ENCODE assay signal across 9 cellular contexts in genomic region chr12:62210422-62210821, GRCh38. TPM values are rescaled to one million over a fixed set of nuclear protein-coding genes. Genes with fewer than 3 reads are reported as not detected.
DNase-seq lines count a peak whose midpoint lies in the region; ATAC-seq, FAIRE-seq and TF ChIP-seq lines count a peak whose summit lies in the region.
"Had no signal": no experiment of that assay in that cellular context is flagged by ENCODE, and none has a peak within 500 bp of the region (broad histone marks: within the 10 kb centered on the region; RNA-seq: fewer than 3 reads in every experiment).

No MANE protein-coding gene starts in this region.

- H2AFZ ChIP-seq in OCI-LY3 (ENCODE audit: low read depth, low read length) = peak overlapping the region; percentile 90; the same call in 1 of the 2 replicates

- H3K4me2 ChIP-seq in OCI-LY3 (ENCODE audit: low read length) = peak overlapping the region; percentile 60

- H3K4me1 Mint-ChIP-seq in stimulated activated naive CD8-positive, alpha-beta T cell treated with anti-CD3 and anti-CD28 coated beads, Interleukin-15, amount 100 ng/mL, for 72 hours = peaks cover 22% of the 10 kb centered on the region

- H3K27me3 Mint-ChIP-seq in stimulated activated naive CD8-positive, alpha-beta T cell treated with anti-CD3 and anti-CD28 coated beads, Interleukin-15, amount 100 ng/mL, for 72 hours = no peaks in the 10 kb centered on the region

- no peak overlapping the region for H3K27ac Mint-ChIP-seq in stimulated activated naive CD8-positive, alpha-beta T cell treated with anti-CD3 and anti-CD28 coated beads, Interleukin-15, amount 100 ng/mL, for 72 hours

- H3K9ac ChIP-seq in OCI-LY3 (ENCODE audit: low read length) = no peak overlapping the region

- no peaks in the 10 kb centered on the region for H3K4me1 ChIP-seq in OCI-LY3 (ENCODE audit: low read length)

- H4K20me1 ChIP-seq in OCI-LY3 (ENCODE audit: insufficient read depth, low read length) = no peaks in the 10 kb centered on the region

- no peaks in the 10 kb centered on the region for H3K27me3 ChIP-seq in OCI-LY3 (ENCODE audit: low read depth, low read length)

- TF ChIP-seq POLR2A in GM12891 (IDR thresholded peaks at IDR 0.05; ENCODE audit: low read depth, low read length) = no peak

- ATAC-seq in HG02884 (IDR thresholded peaks at IDR 0.05; ENCODE audit: unreplicated experiment) = peak; percentile 86
- no peak for ATAC-seq in stimulated activated naive CD8-positive, alpha-beta T cell treated with anti-CD3 and anti-CD28 coated beads, Interleukin-15, amount 100 ng/mL, for 72 hours
- ATAC-seq: left colon had no signal

- peak; percentile 52 for FAIRE-seq in GM12891 (lab: Jason Lieb, UNC)

- H3K4me3 ChIP-seq in AG09309 (ENCODE audit: control insufficient read depth, low read depth, low read length) (no peak overlapping the region), OCI-LY3 (ENCODE audit: low read length) (peak overlapping the region; percentile 54)

- H3K79me2 ChIP-seq in OCI-LY3 (ENCODE audit: low read length) = no peaks in the 10 kb centered on the region

- H3K9me3 Mint-ChIP-seq in stimulated activated naive CD8-positive, alpha-beta T cell treated with anti-CD3 and anti-CD28 coated beads, Interleukin-15, amount 100 ng/mL, for 72 hours = no peaks in the 10 kb centered on the region

- no peaks in the 10 kb centered on the region for H3K9me3 ChIP-seq in OCI-LY3 (ENCODE audit: insufficient read depth, low read length)

- no peaks in the 10 kb centered on the region for H3K36me3 ChIP-seq in OCI-LY3 (replicated peaks; ENCODE audit: low read depth, low read length)

- H3K27ac ChIP-seq in OCI-LY3 (ENCODE audit: low read length) = no peak overlapping the region

- peak overlapping the region in 1 of 2 donors; percentile 36 for H3K4me3 Mint-ChIP-seq in stimulated activated naive CD8-positive, alpha-beta T cell treated with anti-CD3 and anti-CD28 coated beads, Interleukin-15, amount 100 ng/mL, for 72 hours

- DNase-seq in AG09309 (ENCODE audit: low read depth) (peak; percentile 10), GM12891 (ENCODE audit: insufficient read length, low spot score) (no peak), amniotic epithelial cell (ENCODE audit: low read depth) (peak; percentile 71), iris pigment epithelial cell (ENCODE audit: low read depth) (peak; percentile 66), NCI-H1436 treated with DMSO at 0.1 percent for 48 hours (lab: John Stamatoyannopoulos, UW) (no peak)
- peak; percentile 9 to 28 for DNase-seq in stimulated activated naive CD8-positive, alpha-beta T cell treated with anti-CD3 and anti-CD28 coated beads, Interleukin-15, amount 100 ng/mL, for 72 hours

- TF ChIP-seq CTCF in AG09309 (IDR thresholded peaks at IDR 0.05; ENCODE audit: control insufficient read depth, insufficient read depth, low read depth, low read length, missing control alignments) (peak; percentile 87), OCI-LY3 (IDR thresholded peaks at IDR 0.05; ENCODE audit: low read depth, low read length) (peak; percentile 92)

TF ChIP-seq in GM12891, 5 proteins besides CTCF, POLR2A, EP300 and RAD21:
- TF ChIP-seq SPI1 (IDR thresholded peaks at IDR 0.05; ENCODE audit: low read depth, low read length) = no peak
- no peak for TF ChIP-seq POLR2AphosphoS5 (IDR thresholded peaks at IDR 0.05; ENCODE audit: low read depth, low read length)
- TF ChIP-seq PAX5 (IDR thresholded peaks at IDR 0.05; ENCODE audit: insufficient read depth, low read length, severe bottlenecking) = no peak
- TF ChIP-seq TAF1 (IDR thresholded peaks at IDR 0.05; ENCODE audit: low read depth, low read length) = no peak
- TF ChIP-seq POU2F2 (IDR thresholded peaks at IDR 0.05; ENCODE audit: low read depth, low read length) = no peak
TF ChIP-seq in GM12891: peak in this region for 0.

RNA-seq across cellular contexts. Expression of gene USP15, which starts 49.8 kb away (rescaled TPM):
- polyA plus RNA-seq in GM12891 (2012; ENCODE audit: low read depth, missing spikeins) = 39.4 TPM

Comparison
In these comparisons a context has a peak if more than half of its experiments do, and no peak if none do; other contexts are left out.
1. DNase-seq: peak in AG09309 (single experiment), amniotic epithelial cell (single experiment), iris pigment epithelial cell (single experiment) and stimulated activated naive CD8-positive, alpha-beta T cell treated with anti-CD3 and anti-CD28 coated beads, Interleukin-15, amount 100 ng/mL, for 72 hours (2 of 2); none in GM12891 (single experiment) and NCI-H1436 treated with DMSO at 0.1 percent for 48 hours (single experiment).